In the genomic region with DNA sequence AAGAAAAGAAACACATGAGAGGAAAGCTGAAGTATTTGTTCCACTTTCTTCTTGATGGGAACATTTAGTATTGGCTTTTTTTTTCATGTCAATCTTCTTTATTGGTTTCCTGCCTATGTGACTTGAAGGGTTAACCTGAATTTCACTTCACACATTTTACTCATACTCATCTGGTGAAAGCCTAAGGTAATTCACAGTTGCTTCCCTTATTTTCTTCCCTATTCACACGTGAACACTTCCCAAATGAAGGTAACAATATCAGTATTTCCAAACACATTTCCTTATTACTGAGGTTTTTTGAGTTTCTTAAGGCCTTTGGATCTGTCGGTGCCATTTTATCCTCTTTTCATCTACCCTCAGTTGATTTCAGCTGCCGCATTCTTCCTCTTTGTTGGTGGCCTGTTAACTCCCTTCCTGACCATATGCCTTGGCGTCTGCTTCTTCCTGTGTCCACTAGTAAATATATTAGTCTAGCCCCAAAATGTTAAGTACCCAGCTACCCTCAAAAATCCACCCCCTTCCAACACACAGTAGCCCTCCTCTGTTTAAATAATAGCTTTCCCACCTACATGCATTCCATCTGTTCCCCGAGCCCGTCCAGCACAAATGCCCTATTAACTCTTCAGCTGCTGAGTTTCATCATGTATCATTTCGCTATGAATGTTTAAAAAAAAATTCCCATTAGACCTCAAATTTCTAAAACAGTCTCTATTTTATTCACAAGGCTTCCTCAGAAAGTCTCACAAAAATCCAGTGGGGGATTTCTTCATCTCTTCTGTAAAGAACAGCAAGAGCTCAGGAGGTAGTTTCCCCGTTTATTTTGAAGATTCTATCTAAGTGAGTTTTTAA, we compare ENCODE assay signal across 8 cellular contexts.
A peak's percentile ranks its signal among the peaks of the same experiment; 100 is the strongest.
DNase-seq lines count a peak whose midpoint lies in the region; ATAC-seq lines count a peak whose summit lies in the region.

No MANE protein-coding gene starts in this region.

- H3K9ac ChIP-seq in BLaER1, result no peak overlapping the region

- peak overlapping the region in 5 of 8 donors; percentile 10 to 76 (median 43) for H3K4me3 Mint-ChIP-seq in naive B cell

- no peaks in the 10 kb centered on the region for H3K27me3 ChIP-seq in BLaER1

- no peaks in the 10 kb centered on the region for H3K27me3 Mint-ChIP-seq in naive B cell

- in situ Hi-C loops in KBM-7 (cut with MboI; ENCODE audit: low pct_unique_long_range_greater_than_20kb, low sequenced_read_pairs), result no loop called here

- H3K4me1 ChIP-seq in BLaER1, result peaks cover 21% of the 10 kb centered on the region

- DNase-seq in KBM-7, result peak; percentile 32
- DNase-seq in cerebellar cortex (ENCODE audit: low spot score), result peak; percentile 98
- no peak for DNase-seq in naive B cell
- no peak for DNase-seq in D341Med (ENCODE audit: low spot score)
- DNase-seq in NCI-H2081 (lab: John Stamatoyannopoulos, UW), result no peak

- H4K20me1 ChIP-seq in BLaER1, result no peaks in the 10 kb centered on the region

- H3K4me3 ChIP-seq in BLaER1, result no peak overlapping the region

- 0 out of 2 replicates have a peak, but pooled peaks cover 3% of the 10 kb centered on the region for H3K36me3 ChIP-seq in BLaER1

- peak overlapping the region; percentile 48 to 93 (median 87) for H3K27ac Mint-ChIP-seq in naive B cell

- ATAC-seq in naive B cell (ENCODE audit: low read depth in 2 of 2) (peak in 1 of 2 donors; percentile 25), HG03432 (IDR thresholded peaks at IDR 0.05; ENCODE audit: unreplicated experiment) (no peak), GM21423 (IDR thresholded peaks at IDR 0.05; ENCODE audit: unreplicated experiment) (no peak)

- no peak overlapping the region for H3K27ac ChIP-seq in BLaER1

- peaks cover 22 to 40% (median 34%) of the 10 kb centered on the region in 3 donors for H3K4me1 Mint-ChIP-seq in naive B cell

- peak overlapping the region; percentile 31 for H3K4me2 ChIP-seq in BLaER1

- H3K36me3 Mint-ChIP-seq in naive B cell, result peaks cover 6 to 8% of the 10 kb centered on the region in 2 donors

- H3K9me3 ChIP-seq in BLaER1, result no peaks in the 10 kb centered on the region

- no peaks in the 10 kb centered on the region for H3K9me3 Mint-ChIP-seq in naive B cell

Comparison
In these comparisons a context has a peak if more than half of its experiments do, and no peak if none do; other contexts are left out.
1. DNase-seq: peak in KBM-7 (single experiment) and cerebellar cortex (single experiment); none in naive B cell (single experiment), D341Med (single experiment) and NCI-H2081 (0 of 2).